Comparison of ENCODE assay signal across 12 cellular contexts in the genomic region with DNA sequence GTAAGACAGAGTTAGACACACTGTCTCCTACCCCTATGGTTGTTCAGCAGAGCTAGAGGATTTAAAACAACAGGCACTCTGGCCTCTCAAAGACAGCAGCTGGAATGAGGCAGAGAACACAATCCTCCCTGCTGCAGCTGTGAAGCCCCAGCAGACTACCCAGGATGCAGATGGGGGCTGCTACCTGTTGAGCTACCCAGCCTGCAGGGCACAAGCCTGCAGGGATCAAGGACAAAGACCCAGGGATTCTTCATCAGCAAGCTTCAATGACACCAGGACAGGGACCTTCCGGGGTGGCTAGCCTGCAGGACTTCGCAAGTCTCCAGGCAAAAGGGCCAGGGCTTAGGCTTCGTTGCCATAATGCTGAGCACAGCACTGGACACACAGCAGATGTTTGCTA. TPM values are rescaled to one million over a fixed set of nuclear protein-coding genes. Genes with fewer than 3 reads are reported as not detected.
DNase-seq lines count a peak whose midpoint lies in the region; ATAC-seq and TF ChIP-seq lines count a peak whose summit lies in the region.
"Had no signal": no experiment of that assay in that cellular context is flagged by ENCODE, and none has a peak within 500 bp of the region (broad histone marks: within the 10 kb centered on the region; RNA-seq: fewer than 3 reads in every experiment).

No MANE protein-coding gene starts in this region.

- H3K4me3 Mint-ChIP-seq in neural progenitor cell = no peak overlapping the region
- H3K4me3 Mint-ChIP-seq: B cell; CD8-positive, alpha-beta T cell; H9 had no signal

- H2AFZ ChIP-seq in neural progenitor cell (replicated peaks) = no peak overlapping the region

- no peaks in the 10 kb centered on the region for H3K36me3 Mint-ChIP-seq in neural progenitor cell
- H3K36me3 Mint-ChIP-seq in activated naive CD4-positive, alpha-beta T cell treated with anti-CD3 and anti-CD28 coated beads, Interleukin-2, amount 50 U/mL, for 72 hours = no peaks in the 10 kb centered on the region
- H3K36me3 Mint-ChIP-seq: CD8-positive, alpha-beta T cell had no signal

- no peak overlapping the region for H3K4me3 ChIP-seq in neural progenitor cell
- H3K4me3 ChIP-seq: BLaER1 treated with 17β-estradiol and CSF1 and Interleukin-3, amounts not matched to agents 10 nM and 100 nM had no signal

- no peak overlapping the region for H3K4me2 ChIP-seq in neural progenitor cell

- H3K4me1 Mint-ChIP-seq in neural progenitor cell = no peaks in the 10 kb centered on the region
- H3K4me1 Mint-ChIP-seq: B cell had no signal

- H3K36me3 ChIP-seq in neural progenitor cell = peaks cover 4% of the 10 kb centered on the region

- no peak overlapping the region for H3K27ac ChIP-seq in neural progenitor cell
- H3K27ac ChIP-seq: BLaER1 treated with 17β-estradiol and CSF1 and Interleukin-3, amounts not matched to agents 10 nM and 100 nM had no signal

- TF ChIP-seq CTCF in neural progenitor cell (IDR thresholded peaks at IDR 0.05) = no peak

- no peaks in the 10 kb centered on the region for H3K27me3 ChIP-seq in neural progenitor cell
- H3K27me3 ChIP-seq: BLaER1 treated with 17β-estradiol and CSF1 and Interleukin-3, amounts not matched to agents 10 nM and 100 nM had no signal

- H3K4me1 ChIP-seq in neural progenitor cell = peaks cover 26% of the 10 kb centered on the region

- intact Hi-C loops in cardiac septum (cut with DNase I) (no loop called here), left ventricle myocardium superior (cut with micrococcal nuclease) (no loop called here)

- no peak for ATAC-seq in left ventricle myocardium superior
- no peak for ATAC-seq in activated naive CD4-positive, alpha-beta T cell treated with anti-CD3 and anti-CD28 coated beads, Interleukin-2, amount 50 U/mL, for 72 hours
- ATAC-seq: CD8-positive, alpha-beta T cell had no signal

- peaks cover 4% of the 10 kb centered on the region for H3K9me3 Mint-ChIP-seq in neural progenitor cell
- H3K9me3 Mint-ChIP-seq in activated naive CD4-positive, alpha-beta T cell treated with anti-CD3 and anti-CD28 coated beads, Interleukin-2, amount 50 U/mL, for 72 hours = no peaks in the 10 kb centered on the region
- H3K9me3 Mint-ChIP-seq: CD8-positive, alpha-beta T cell had no signal

- no peak overlapping the region for H3K9ac ChIP-seq in neural progenitor cell
- H3K9ac ChIP-seq: BLaER1 treated with 17β-estradiol and CSF1 and Interleukin-3, amounts not matched to agents 10 nM and 100 nM had no signal

- H4K20me1 ChIP-seq in neural progenitor cell (ENCODE audit: low read depth) = no peaks in the 10 kb centered on the region

- DNase-seq in NCI-H524 (lab: John Stamatoyannopoulos, UW) = peak; percentile 20 to 57
- DNase-seq in NCI-H524 treated with DMSO at 0.1 percent for 48 hours (lab: John Stamatoyannopoulos, UW) = no peak
- peak; percentile 55 for DNase-seq in cardiac septum (ENCODE audit: low spot score)
- no peak for DNase-seq in left ventricle myocardium superior
- peak; percentile 30 for DNase-seq in neural progenitor cell (ENCODE audit: low spot score)
- DNase-seq in activated naive CD4-positive, alpha-beta T cell treated with anti-CD3 and anti-CD28 coated beads, Interleukin-2, amount 50 U/mL, for 72 hours (ENCODE audit: low spot score in 2 of 2) = no peak
- DNase-seq: Calu3; CD8-positive, alpha-beta T cell; H9 had no signal

- peaks cover 14% of the 10 kb centered on the region for H3F3A ChIP-seq in neural progenitor cell (ENCODE audit: low read depth)

- H3K27ac Mint-ChIP-seq in neural progenitor cell = no peak overlapping the region
- no peak overlapping the region for H3K27ac Mint-ChIP-seq in activated naive CD4-positive, alpha-beta T cell treated with anti-CD3 and anti-CD28 coated beads, Interleukin-2, amount 50 U/mL, for 72 hours
- H3K27ac Mint-ChIP-seq: B cell; CD8-positive, alpha-beta T cell; H9 had no signal

- peaks cover 15% of the 10 kb centered on the region for H3K9me3 ChIP-seq in neural progenitor cell (ENCODE audit: low read depth)

- peaks cover 3% of the 10 kb centered on the region for H3K27me3 Mint-ChIP-seq in neural progenitor cell (ENCODE audit: insufficient read depth, low read depth)
- H3K27me3 Mint-ChIP-seq: B cell had no signal

- H3K79me2 ChIP-seq in neural progenitor cell (ENCODE audit: low read depth) = no peaks in the 10 kb centered on the region

RNA-seq across cellular contexts. Expression of a gene that starts 27.2 kb away (rescaled TPM):
- total RNA-seq in cardiac septum (0.48 TPM), left ventricle myocardium superior (0.45 TPM), neural progenitor cell (ENCODE audit: low replicate concordance) (6.0 and 6.4 TPM in 2 replicates)
- 1 to 10 TPM in 1 of 2 donors, under 1 TPM in 1; 0.59 to 1.2 TPM for total RNA-seq in activated naive CD4-positive, alpha-beta T cell treated with anti-CD3 and anti-CD28 coated beads, Interleukin-2, amount 50 U/mL, for 72 hours
- total RNA-seq: A172; CD8-positive, alpha-beta T cell had no signal

Comparison
In these comparisons a context has a peak if more than half of its experiments do, and no peak if none do; other contexts are left out.
1. DNase-seq: peak in NCI-H524 (2 of 2), cardiac septum (single experiment) and neural progenitor cell (single experiment); none in NCI-H524 treated with DMSO at 0.1 percent for 48 hours (single experiment), left ventricle myocardium superior (single experiment) and activated naive CD4-positive, alpha-beta T cell treated with anti-CD3 and anti-CD28 coated beads, Interleukin-2, amount 50 U/mL, for 72 hours (0 of 2).